ENCODE assay signal across 9 cellular contexts in genomic region chr16:9035986-9036385, GRCh38.
"Had no signal": no experiment of that assay in that cellular context is flagged by ENCODE, and none has a peak within 500 bp of the region (broad histone marks: within the 10 kb centered on the region; RNA-seq: fewer than 3 reads in every experiment).

No MANE protein-coding gene starts in this region.

- H3K4me1 ChIP-seq: HAP-1 had no signal

- H3K4me3 ChIP-seq: GM23248, HAP-1 had no signal

- ATAC-seq: HepG2 had no signal

- DNase-seq: GM23248, GOT3, H7, Karpas-422, KBM-7 had no signal

- H3K9me3 ChIP-seq: HAP-1 had no signal

- FAIRE-seq: HepG2 had no signal

- H3K27ac ChIP-seq: GM23248, HL-60, KMS-11 had no signal

- H3K36me3 ChIP-seq: HAP-1 had no signal
